In the genomic region with DNA sequence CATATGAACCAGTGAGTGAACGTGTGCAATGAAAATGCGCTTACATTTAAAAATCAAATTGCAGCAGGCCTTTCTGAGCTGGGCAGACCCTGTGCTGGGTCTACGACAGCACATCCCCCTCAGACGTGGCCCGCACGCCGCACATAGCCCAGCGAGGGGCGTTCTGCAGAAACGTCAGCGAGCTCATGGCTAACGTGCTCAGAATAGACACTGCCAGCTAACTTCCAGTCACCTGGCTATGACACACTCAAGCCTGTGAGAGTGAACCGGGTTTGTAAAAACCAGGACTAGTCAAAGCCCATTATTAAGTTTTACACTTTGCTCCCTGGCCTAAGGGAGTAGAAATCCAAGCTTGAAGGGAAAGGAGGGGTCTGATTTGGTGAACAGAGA, we compare ENCODE assay signal across 16 cellular contexts.
DNase-seq lines count a peak whose midpoint lies in the region; ATAC-seq and TF ChIP-seq lines count a peak whose summit lies in the region.
"Had no signal": no experiment of that assay in that cellular context is flagged by ENCODE, and none has a peak within 500 bp of the region (broad histone marks: within the 10 kb centered on the region; RNA-seq: fewer than 3 reads in every experiment).

No MANE protein-coding gene starts in this region.

- H4K20me1 ChIP-seq in PC-9 (ENCODE audit: insufficient read depth) (no peaks in the 10 kb centered on the region), smooth muscle cell (ENCODE audit: low read depth) (no peaks in the 10 kb centered on the region)

- no peaks in the 10 kb centered on the region for H3K9me2 ChIP-seq in PC-9 (ENCODE audit: insufficient read depth)

- no peaks in the 10 kb centered on the region for H3F3A ChIP-seq in PC-9 (ENCODE audit: insufficient read depth, low read depth)
- peaks cover 8% of the 10 kb centered on the region for H3F3A ChIP-seq in smooth muscle cell (ENCODE audit: low read depth)

- POLR2A ChIA-PET in PC-9 (lab: Charles Lee; ENCODE audit: unreplicated experiment), result interaction anchor here (0.5 kb wide), 1 partner anchor 114 kb away, joined by 37 read pairs; no protein-coding TSS in a partner anchor

- H3K9me3 ChIP-seq in PC-9 (ENCODE audit: insufficient read depth, low read depth) (peaks cover 13% of the 10 kb centered on the region), smooth muscle cell (replicated peaks; ENCODE audit: low read depth) (peaks cover 7% of the 10 kb centered on the region), MG63 (no peaks in the 10 kb centered on the region), upper lobe of left lung (peaks cover 13 to 21% (median 16%) of the 10 kb centered on the region in 4 donors)

- no peak for TF ChIP-seq POLR2A in upper lobe of left lung (IDR thresholded peaks at IDR 0.05)

- H3K27me3 ChIP-seq in PC-9 (ENCODE audit: insufficient read depth, low read depth), result peaks cover 41% of the 10 kb centered on the region
- no peaks in the 10 kb centered on the region for H3K27me3 ChIP-seq in smooth muscle cell (ENCODE audit: low read depth)
- no peaks in the 10 kb centered on the region for H3K27me3 ChIP-seq in MG63
- H3K27me3 ChIP-seq in upper lobe of left lung, result no peaks in the 10 kb centered on the region

- no peak overlapping the region for H3K4me3 ChIP-seq in PC-9
- H3K4me3 ChIP-seq in smooth muscle cell, result no peak overlapping the region
- H3K4me3 ChIP-seq in MG63, result no peak overlapping the region
- H3K4me3 ChIP-seq in upper lobe of left lung, result no peak overlapping the region
- H3K4me3 ChIP-seq: SJSA1 had no signal

- WGBS in smooth muscle cell (ENCODE audit: low lambda C conversion rate), result 81% methylated on average over 13 of the region's 13 CpGs
- 82 to 87% methylated on average over 10 to 13 of the region's 13 CpGs for WGBS in upper lobe of left lung, 2 donors

- H3K27ac ChIP-seq in PC-9 (no peak overlapping the region), smooth muscle cell (ENCODE audit: low read depth) (peak overlapping the region; percentile 67), upper lobe of left lung (no peak overlapping the region)
- H3K27ac ChIP-seq: SJSA1 had no signal

- peak; percentile 36 for DNase-seq in activated effector memory CD4-positive, alpha-beta T cell treated with anti-CD3 and anti-CD28 coated beads, Interleukin-2, amount 50 U/mL, for 16 hours
- DNase-seq in activated effector memory CD4-positive, alpha-beta T cell treated with Interleukin-2 at 50 U/mL for 16 hours, result no peak
- DNase-seq in PC-9 (no peak), islet precursor cell (peak; percentile 55), smooth muscle cell (lab: John Stamatoyannopoulos, UW; ENCODE audit: unreplicated experiment) (no peak), MG63 (no peak), cardiac septum (ENCODE audit: low spot score) (no peak), upper lobe of left lung (no peak)
- DNase-seq: CD8-positive, alpha-beta T cell; NCI-H1436 treated with DMSO at 0.1 percent for 48 hours; NCI-H2081; NCI-H2227 treated with DMSO at 0.1 percent for 48 hours; NCI-H526; NK-92 treated with Interleukin-12 subunit alpha and Interleukin-12 subunit beta, amount 100 ng/mL, for 24 hours; OCI-M1 had no signal

- no TSS peak for BruUV-seq in PC-9 (replicated peaks; lab: Mats Ljungman, UMichigan)

- H3K36me3 ChIP-seq in PC-9 (ENCODE audit: low read depth), result no peaks in the 10 kb centered on the region
- H3K36me3 ChIP-seq in smooth muscle cell (ENCODE audit: low read depth), result no peaks in the 10 kb centered on the region
- no peaks in the 10 kb centered on the region for H3K36me3 ChIP-seq in MG63
- no peaks in the 10 kb centered on the region for H3K36me3 ChIP-seq in upper lobe of left lung
- H3K36me3 ChIP-seq: SJSA1 had no signal

- ATAC-seq in upper lobe of left lung (ENCODE audit: low FRiP score in 2 of 2), result no peak
- ATAC-seq: CD8-positive, alpha-beta T cell had no signal

- no peak overlapping the region for H2AFZ ChIP-seq in PC-9
- H2AFZ ChIP-seq in smooth muscle cell (ENCODE audit: low read depth), result no peak overlapping the region

- TF ChIP-seq CTCF in PC-9 (conservative IDR thresholded peaks at IDR 0.05) (no peak), smooth muscle cell (IDR thresholded peaks at IDR 0.05; ENCODE audit: borderline replicate concordance, insufficient read depth, poor library complexity, severe bottlenecking) (no peak), upper lobe of left lung (IDR thresholded peaks at IDR 0.05) (no peak)

- H3K4me1 ChIP-seq in PC-9 (replicated peaks; ENCODE audit: insufficient read depth) (0 out of 2 replicates have a peak, but pooled peaks cover 5% of the 10 kb centered on the region), smooth muscle cell (ENCODE audit: low read depth) (no peaks in the 10 kb centered on the region), upper lobe of left lung (peaks cover 0 to 7% (median 3%) of the 10 kb centered on the region in 4 donors)
- H3K4me1 ChIP-seq: SJSA1 had no signal

- H3K79me2 ChIP-seq in PC-9 (ENCODE audit: low read depth), result no peaks in the 10 kb centered on the region
- H3K79me2 ChIP-seq in smooth muscle cell (ENCODE audit: low read depth), result no peaks in the 10 kb centered on the region

- H3K9ac ChIP-seq in smooth muscle cell (ENCODE audit: low read depth), result no peak overlapping the region

- CTCF ChIA-PET in PC-9 (lab: Charles Lee), result interaction anchor here (0.6 to 1.1 kb wide), 3 partner anchors 50 to 155 kb away, joined by 3 to 15 read pairs (median 4); no protein-coding TSS in a partner anchor

- intact Hi-C loops in PC-9 (cut with micrococcal nuclease; ENCODE audit: unreplicated experiment) (no loop called here), cardiac septum (cut with DNase I) (no loop called here)

- no peak for TF ChIP-seq EP300 in upper lobe of left lung (IDR thresholded peaks at IDR 0.05)

- 0 out of 2 replicates have a peak overlapping the region, but pooled peaks have one; percentile 0 for H3K4me2 ChIP-seq in PC-9
- peak overlapping the region; percentile 37 for H3K4me2 ChIP-seq in smooth muscle cell

Comparison
In these comparisons a context has a peak if more than half of its experiments do, and no peak if none do; other contexts are left out.
1. DNase-seq: peak in activated effector memory CD4-positive, alpha-beta T cell treated with anti-CD3 and anti-CD28 coated beads, Interleukin-2, amount 50 U/mL, for 16 hours (single experiment) and islet precursor cell (single experiment); none in activated effector memory CD4-positive, alpha-beta T cell treated with Interleukin-2 at 50 U/mL for 16 hours (single experiment), PC-9 (0 of 2), smooth muscle cell (single experiment), MG63 (single experiment), cardiac septum (single experiment) and upper lobe of left lung (0 of 2).